ENCODE assay signal across 8 cellular contexts in the genomic region with DNA sequence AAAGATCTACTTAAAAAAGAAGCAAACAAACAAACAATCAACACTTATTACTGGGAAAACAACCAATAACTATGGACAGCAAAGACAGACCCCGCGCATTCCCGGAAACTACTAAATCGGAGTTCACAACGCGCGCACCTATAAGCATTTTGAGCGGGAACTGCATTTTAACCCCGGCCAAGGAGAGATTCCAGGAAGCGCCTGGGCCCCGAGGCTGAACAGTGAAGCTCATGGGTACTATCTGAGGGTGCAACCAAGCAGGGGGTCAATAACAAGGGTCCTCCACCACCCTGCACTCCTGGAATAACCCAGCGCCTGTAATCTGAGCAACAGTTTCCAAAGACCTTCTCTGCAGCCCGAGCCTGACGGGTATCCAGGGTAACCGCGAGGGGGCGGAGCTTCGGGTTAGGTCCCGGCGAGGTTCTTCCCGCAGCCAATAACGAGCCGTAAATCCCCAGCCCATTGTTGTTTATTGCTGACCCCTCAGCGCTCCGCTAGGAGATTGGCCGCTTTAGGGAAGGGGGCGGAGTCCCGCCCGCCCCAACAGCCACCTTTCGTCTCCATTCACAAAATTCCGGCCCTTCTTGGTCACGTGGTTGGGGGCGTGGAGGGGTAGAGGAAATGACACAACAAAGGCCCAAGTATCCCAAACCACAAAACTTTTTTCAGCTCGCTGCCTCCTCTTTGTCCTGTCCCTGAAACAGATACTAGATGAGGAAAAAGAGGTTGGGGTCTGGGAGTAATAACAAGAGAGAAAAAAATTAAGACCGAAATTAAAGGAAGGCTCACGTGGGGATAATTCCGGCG. TPM values are rescaled to one million over a fixed set of nuclear protein-coding genes. Genes with fewer than 3 reads are reported as not detected.
DNase-seq lines count a peak whose midpoint lies in the region; ATAC-seq lines count a peak whose summit lies in the region.

No MANE protein-coding gene starts in this region.

- peak; percentile 77 for ATAC-seq in GM18520 (IDR thresholded peaks at IDR 0.05; ENCODE audit: unreplicated experiment)
- peak; percentile 61 for ATAC-seq in HG03175 (IDR thresholded peaks at IDR 0.05; ENCODE audit: unreplicated experiment)

- DNase-seq in A172 (ENCODE audit: low spot score), result peak; percentile 99
- DNase-seq in NCI-H446 treated with DMSO at 0.1 percent for 48 hours (lab: John Stamatoyannopoulos, UW), result peak; percentile 98
- peak; percentile 67 for DNase-seq in activated CD4-positive, alpha-beta T cell treated with anti-CD3 and anti-CD28 coated beads for 48 hours
- DNase-seq in dermis microvascular lymphatic vessel endothelial cell (ENCODE audit: low read depth in 2 of 2), result peak; percentile 95 to 97
- DNase-seq in left kidney (ENCODE audit: low read depth, low spot score), result peak; percentile 99
- peak; percentile 20 to 34 (median 25) for DNase-seq in stimulated activated CD4-positive, alpha-beta T cell treated with anti-CD3 and anti-CD28 coated beads, Interleukin-1b, Interleukin-23, amount 100 ng/mL, for 24 hours (ENCODE audit: low read depth in 4 of 4, low spot score in 1 of 4)

RNA-seq across cellular contexts. Expression of a gene that starts 1.7 kb away (rescaled TPM):
- 5.2 and 9.8 TPM in 2 replicates for total RNA-seq in A172 (2014; rRNA removed; shearing (Covaris generic))
- 10.0 and 10.5 TPM in 2 replicates for total RNA-seq in dermis microvascular lymphatic vessel endothelial cell

Comparison
In these comparisons a context has a peak if more than half of its experiments do, and no peak if none do; other contexts are left out.
1. Peak in every context shown above with its lines: DNase-seq and ATAC-seq.
2. DNase-seq: peak in every context shown above with its lines; median percentile 99 in A172; 99 in left kidney; 98 in NCI-H446 treated with DMSO at 0.1 percent for 48 hours; 96 in dermis microvascular lymphatic vessel endothelial cell; 67 in activated CD4-positive, alpha-beta T cell treated with anti-CD3 and anti-CD28 coated beads for 48 hours; 25 in stimulated activated CD4-positive, alpha-beta T cell treated with anti-CD3 and anti-CD28 coated beads, Interleukin-1b, Interleukin-23, amount 100 ng/mL, for 24 hours.